Comparison of ENCODE assay signal across 9 cellular contexts in genomic region chr12:6950944-6951540, GRCh38. TPM values are rescaled to one million over a fixed set of nuclear protein-coding genes. Genes with fewer than 3 reads are reported as not detected.
DNase-seq lines count a peak whose midpoint lies in the region; ATAC-seq and TF ChIP-seq lines count a peak whose summit lies in the region.
"Had no signal": no experiment of that assay in that cellular context is flagged by ENCODE, and none has a peak within 500 bp of the region (broad histone marks: within the 10 kb centered on the region; RNA-seq: fewer than 3 reads in every experiment).

Gene PTPN6, plus strand, starts transcription at chr12:6951356. Its CDS starts 157 bp downstream, at chr12:6951513.

- peak within 1 kb of the TSS; percentile 96 for H3K4me3 Mint-ChIP-seq in activated CD4-positive, alpha-beta T cell treated with anti-CD3 and anti-CD28 coated beads, Interleukin-2, amount 10 ng/mL, durations not matched to agents 24 days and 14 days

- H3K4me1 Mint-ChIP-seq in activated CD4-positive, alpha-beta T cell treated with anti-CD3 and anti-CD28 coated beads, Interleukin-2, amount 10 ng/mL, durations not matched to agents 24 days and 14 days, result peaks cover 68% of the 10 kb centered on the region

- H3K27me3 ChIP-seq in A673 (replicated peaks; ENCODE audit: insufficient read depth, low read depth, low read length, poor library complexity) (no peaks in the 10 kb centered on the region), foreskin keratinocyte (no peaks in the 10 kb centered on the region), rectal smooth muscle tissue (ENCODE audit: control insufficient read depth, insufficient read depth, low read length) (no peaks in the 10 kb centered on the region)

- peak within 1 kb of the TSS; percentile 96 for H3K27ac Mint-ChIP-seq in activated CD4-positive, alpha-beta T cell treated with anti-CD3 and anti-CD28 coated beads, Interleukin-2, amount 10 ng/mL, durations not matched to agents 24 days and 14 days

- H3K36me3 ChIP-seq in A673 (ENCODE audit: insufficient read depth, low read length, poor library complexity, severe bottlenecking) (peaks cover under 1% of the 10 kb centered on the region), rectal smooth muscle tissue (ENCODE audit: control insufficient read depth, insufficient read depth, low read length) (no peaks in the 10 kb centered on the region)

- POLR2A ChIA-PET in A673 (lab: Charles Lee; ENCODE audit: low non-redundant PET), result no interaction called here

- H3K4me1 ChIP-seq in A673 (ENCODE audit: insufficient read depth, low read length, poor library complexity, severe bottlenecking) (peaks cover 13% of the 10 kb centered on the region), foreskin keratinocyte (no peaks in the 10 kb centered on the region), rectal smooth muscle tissue (ENCODE audit: control insufficient read depth, insufficient read depth, low read length) (no peaks in the 10 kb centered on the region)

- CTCF ChIA-PET in A673 (lab: Charles Lee), result interaction anchor here (1.7 kb wide), 1 partner anchor 11 kb away, joined by 3 read pairs; no protein-coding TSS in a partner anchor

- peak within 1 kb of the TSS; percentile 39 for H3K9ac ChIP-seq in rectal smooth muscle tissue (ENCODE audit: low read length)
- H3K9ac ChIP-seq: parathyroid adenoma had no signal

- H3K9me3 ChIP-seq in A673 (ENCODE audit: low read depth, low read length, poor library complexity, severe bottlenecking), result no peaks in the 10 kb centered on the region

- H3K27ac ChIP-seq in A673 (ENCODE audit: low read depth, low read length, poor library complexity, severe bottlenecking) (peak within 1 kb of the TSS; percentile 82), foreskin keratinocyte (no peak within 1 kb of the TSS), rectal smooth muscle tissue (ENCODE audit: low read depth, low read length) (peak within 1 kb of the TSS; percentile 37)
- H3K27ac ChIP-seq: parathyroid adenoma had no signal

- no peak for TF ChIP-seq CTCF in A673 (conservative IDR thresholded peaks at IDR 0.05; ENCODE audit: low read depth, low read length)
- TF ChIP-seq CTCF in foreskin keratinocyte (conservative IDR thresholded peaks at IDR 0.05), result no peak

- no peaks in the 10 kb centered on the region for H3K27me3 Mint-ChIP-seq in activated CD4-positive, alpha-beta T cell treated with anti-CD3 and anti-CD28 coated beads, Interleukin-2, amount 10 ng/mL, durations not matched to agents 24 days and 14 days

- ATAC-seq in HG02678 (IDR thresholded peaks at IDR 0.05; ENCODE audit: unreplicated experiment), result peak; percentile 27
- no peak for ATAC-seq in foreskin keratinocyte
- ATAC-seq in GM18873 (IDR thresholded peaks at IDR 0.05; ENCODE audit: low FRiP score, unreplicated experiment), result no peak
- no peak for ATAC-seq in HG02938 (IDR thresholded peaks at IDR 0.05; ENCODE audit: unreplicated experiment)

- intact Hi-C loops in A673 (cut with micrococcal nuclease; ENCODE audit: unreplicated experiment), result no loop called here
- intact Hi-C loops in activated CD4-positive, alpha-beta T cell treated with anti-CD3 and anti-CD28 coated beads, Interleukin-2, amount 10 ng/mL, durations not matched to agents 24 days and 14 days (cut with micrococcal nuclease), result loop anchor here (1.0 to 5.0 kb wide), 2 partner anchors 19 to 499 kb away; partner anchors contain the start of genes EMG1, PHB2 and TAPBPL

- no peaks in the 10 kb centered on the region for H3K9me3 Mint-ChIP-seq in activated CD4-positive, alpha-beta T cell treated with anti-CD3 and anti-CD28 coated beads, Interleukin-2, amount 10 ng/mL, durations not matched to agents 24 days and 14 days

- peaks cover 51% of the 10 kb centered on the region for H3K36me3 Mint-ChIP-seq in activated CD4-positive, alpha-beta T cell treated with anti-CD3 and anti-CD28 coated beads, Interleukin-2, amount 10 ng/mL, durations not matched to agents 24 days and 14 days (ENCODE audit: low read depth)

- BruUV-seq in A673 (replicated peaks; lab: Mats Ljungman, UMichigan), result no TSS peak

- DNase-seq in A673 (ENCODE audit: low spot score) (no peak), foreskin keratinocyte (no peak), putamen (ENCODE audit: low spot score) (no peak)
- peak; percentile 88 for DNase-seq in activated CD4-positive, alpha-beta T cell treated with anti-CD3 and anti-CD28 coated beads, Interleukin-2, amount 10 ng/mL, durations not matched to agents 24 days and 14 days

- H3K4me3 ChIP-seq in A673 (ENCODE audit: low read depth, low read length, poor library complexity, severe bottlenecking) (no peak within 1 kb of the TSS), rectal smooth muscle tissue (ENCODE audit: low read length) (peak within 1 kb of the TSS; percentile 62)

RNA-seq across cellular contexts. Expression of gene PTPN6, which starts in this region (rescaled TPM):
- total RNA-seq in A673 (2021) (2.3 and 3.3 TPM in 2 replicates), foreskin keratinocyte (22.5 and 23.2 TPM in 2 replicates)
- total RNA-seq in activated CD4-positive, alpha-beta T cell treated with anti-CD3 and anti-CD28 coated beads, Interleukin-2, amount 10 ng/mL, durations not matched to agents 24 days and 14 days, result 349 and 355 TPM in 2 replicates
- 21.8 and 24.9 TPM in 2 replicates for polyA plus RNA-seq in foreskin keratinocyte

Comparison
In these comparisons a context has a peak if more than half of its experiments do, and no peak if none do; other contexts are left out.
1. RNA of gene PTPN6 (total RNA-seq): 349 to 355 TPM in activated CD4-positive, alpha-beta T cell treated with anti-CD3 and anti-CD28 coated beads, Interleukin-2, amount 10 ng/mL, durations not matched to agents 24 days and 14 days; 22.5 to 23.2 TPM in foreskin keratinocyte and 2.3 to 3.3 TPM in A673; every median in the first group is over 10 times any median in the second.